In the genomic region with DNA sequence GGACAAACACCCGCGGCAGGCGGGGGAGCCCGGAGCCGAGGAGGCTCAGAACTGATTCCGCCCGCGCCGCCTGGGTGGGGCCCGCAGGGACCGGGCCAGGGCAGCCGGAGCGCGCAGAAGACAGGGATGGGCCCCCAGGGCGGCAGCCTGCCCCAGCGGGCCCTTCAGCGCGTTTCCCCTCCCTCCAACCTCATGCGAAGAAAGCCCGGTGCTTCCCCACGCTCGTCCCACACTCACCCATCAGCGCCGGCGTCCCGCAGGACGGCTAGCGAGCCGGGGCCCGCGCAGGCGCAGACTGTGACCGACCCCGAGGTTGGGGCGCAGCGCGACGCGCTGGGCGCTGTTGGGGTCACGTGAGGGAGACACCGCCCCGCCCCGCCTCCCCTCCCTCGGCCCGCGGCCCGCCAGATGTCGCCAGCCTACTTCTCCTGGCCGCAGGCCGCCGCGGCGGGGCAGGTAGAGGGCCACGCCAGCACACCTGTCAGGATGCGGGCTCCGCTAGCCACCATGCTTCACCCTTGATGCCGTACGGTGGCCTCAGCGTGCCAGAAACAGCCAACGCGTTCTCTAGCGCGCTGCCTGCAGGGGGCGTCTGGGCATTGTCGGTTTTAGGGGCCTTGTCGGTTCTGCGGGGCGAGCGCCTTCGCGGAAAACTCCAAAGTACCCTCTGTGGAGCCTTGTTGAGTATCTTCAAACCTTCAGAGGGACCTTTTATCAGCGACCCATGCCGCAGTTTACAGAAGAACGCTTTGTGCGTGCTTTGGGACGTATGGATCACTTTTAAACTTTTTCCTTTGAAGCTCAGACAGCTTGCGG, we compare ENCODE assay signal across 1 cellular context.
TF ChIP-seq lines count a peak whose summit lies in the region.

A gene with protein sequence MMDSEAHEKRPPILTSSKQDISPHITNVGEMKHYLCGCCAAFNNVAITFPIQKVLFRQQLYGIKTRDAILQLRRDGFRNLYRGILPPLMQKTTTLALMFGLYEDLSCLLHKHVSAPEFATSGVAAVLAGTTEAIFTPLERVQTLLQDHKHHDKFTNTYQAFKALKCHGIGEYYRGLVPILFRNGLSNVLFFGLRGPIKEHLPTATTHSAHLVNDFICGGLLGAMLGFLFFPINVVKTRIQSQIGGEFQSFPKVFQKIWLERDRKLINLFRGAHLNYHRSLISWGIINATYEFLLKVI (minus strand): TSS at position 297 of the 816 bp plus-strand sequence. CDS start 15,577 bp downstream, outside the sequence.

TF ChIP-seq in K562, 482 proteins besides CTCF, POLR2A, EP300 and RAD21 (continued from another document and continues in another):
- no peak for TF ChIP-seq ZNF518B (CRISPR knock-in tag; IDR thresholded peaks at IDR 0.05)
- TF ChIP-seq CHD1 (IDR thresholded peaks at IDR 0.05; ENCODE audit: low read length) = no peak
- 0 out of 2 replicates have a peak, but pooled peaks have one; percentile 86 for TF ChIP-seq RBM14 (IDR thresholded peaks at IDR 0.05; ENCODE audit: borderline replicate concordance, insufficient read depth, low read depth, low read length)
- peak; percentile 80 for TF ChIP-seq STAG1 (CRISPR knock-in tag; IDR thresholded peaks at IDR 0.05; ENCODE audit: borderline replicate concordance)
- peak in 1 of 2 experiments; percentile 95; a peak in 2 of 3 replicates for TF ChIP-seq CBX3 (IDR thresholded peaks at IDR 0.05; ENCODE audit: borderline replicate concordance in 1 of 2, low read length in 2 of 2)
- TF ChIP-seq MCM7 (IDR thresholded peaks at IDR 0.05) = peak in 1 of 2 experiments; percentile 42; a peak in 1 of 4 replicates
- TF ChIP-seq ERF (CRISPR knock-in tag; IDR thresholded peaks at IDR 0.05) = peak; percentile 62; the same call in 1 of the 2 replicates
- 0 out of 2 replicates have a peak, but pooled peaks have one; percentile 11 for TF ChIP-seq ZNF445 (CRISPR knock-in tag; IDR thresholded peaks at IDR 0.05; ENCODE audit: low read depth)
- peak; percentile 75 for TF ChIP-seq TARDBP (IDR thresholded peaks at IDR 0.05)
- TF ChIP-seq PHTF2 (CRISPR knock-in tag; IDR thresholded peaks at IDR 0.05) = no peak
- no peak for TF ChIP-seq FOXA1 (IDR thresholded peaks at IDR 0.05; ENCODE audit: borderline replicate concordance)
- no peak for TF ChIP-seq DNMT1 (IDR thresholded peaks at IDR 0.05)
- TF ChIP-seq ZNF146 (CRISPR knock-in tag; IDR thresholded peaks at IDR 0.05; ENCODE audit: unreplicated experiment) = no peak
- TF ChIP-seq POLR3A (IDR thresholded peaks at IDR 0.05; ENCODE audit: borderline replicate concordance, extremely low read depth, insufficient read depth, insufficient read length) = no peak
- TF ChIP-seq TAF9B (IDR thresholded peaks at IDR 0.05; ENCODE audit: partially characterized antibody) = no peak
- peak; percentile 94 for TF ChIP-seq RAD51 (IDR thresholded peaks at IDR 0.05; ENCODE audit: borderline replicate concordance, low read depth)
- no peak for TF ChIP-seq HNRNPK (IDR thresholded peaks at IDR 0.05; ENCODE audit: low read depth, low read length, poor library complexity, severe bottlenecking)
- no peak for TF ChIP-seq BDP1 (IDR thresholded peaks at IDR 0.05; ENCODE audit: insufficient read depth, insufficient read length)
- TF ChIP-seq TCF3 (CRISPR knock-in tag; IDR thresholded peaks at IDR 0.05) = peak; percentile 51
- no peak for TF ChIP-seq SIRT6 (IDR thresholded peaks at IDR 0.05; ENCODE audit: low read depth, low read length)
- no peak for TF ChIP-seq XRCC4 (IDR thresholded peaks at IDR 0.05; ENCODE audit: extremely low read depth, insufficient read depth, insufficient read length)
- TF ChIP-seq, protein P1, sequence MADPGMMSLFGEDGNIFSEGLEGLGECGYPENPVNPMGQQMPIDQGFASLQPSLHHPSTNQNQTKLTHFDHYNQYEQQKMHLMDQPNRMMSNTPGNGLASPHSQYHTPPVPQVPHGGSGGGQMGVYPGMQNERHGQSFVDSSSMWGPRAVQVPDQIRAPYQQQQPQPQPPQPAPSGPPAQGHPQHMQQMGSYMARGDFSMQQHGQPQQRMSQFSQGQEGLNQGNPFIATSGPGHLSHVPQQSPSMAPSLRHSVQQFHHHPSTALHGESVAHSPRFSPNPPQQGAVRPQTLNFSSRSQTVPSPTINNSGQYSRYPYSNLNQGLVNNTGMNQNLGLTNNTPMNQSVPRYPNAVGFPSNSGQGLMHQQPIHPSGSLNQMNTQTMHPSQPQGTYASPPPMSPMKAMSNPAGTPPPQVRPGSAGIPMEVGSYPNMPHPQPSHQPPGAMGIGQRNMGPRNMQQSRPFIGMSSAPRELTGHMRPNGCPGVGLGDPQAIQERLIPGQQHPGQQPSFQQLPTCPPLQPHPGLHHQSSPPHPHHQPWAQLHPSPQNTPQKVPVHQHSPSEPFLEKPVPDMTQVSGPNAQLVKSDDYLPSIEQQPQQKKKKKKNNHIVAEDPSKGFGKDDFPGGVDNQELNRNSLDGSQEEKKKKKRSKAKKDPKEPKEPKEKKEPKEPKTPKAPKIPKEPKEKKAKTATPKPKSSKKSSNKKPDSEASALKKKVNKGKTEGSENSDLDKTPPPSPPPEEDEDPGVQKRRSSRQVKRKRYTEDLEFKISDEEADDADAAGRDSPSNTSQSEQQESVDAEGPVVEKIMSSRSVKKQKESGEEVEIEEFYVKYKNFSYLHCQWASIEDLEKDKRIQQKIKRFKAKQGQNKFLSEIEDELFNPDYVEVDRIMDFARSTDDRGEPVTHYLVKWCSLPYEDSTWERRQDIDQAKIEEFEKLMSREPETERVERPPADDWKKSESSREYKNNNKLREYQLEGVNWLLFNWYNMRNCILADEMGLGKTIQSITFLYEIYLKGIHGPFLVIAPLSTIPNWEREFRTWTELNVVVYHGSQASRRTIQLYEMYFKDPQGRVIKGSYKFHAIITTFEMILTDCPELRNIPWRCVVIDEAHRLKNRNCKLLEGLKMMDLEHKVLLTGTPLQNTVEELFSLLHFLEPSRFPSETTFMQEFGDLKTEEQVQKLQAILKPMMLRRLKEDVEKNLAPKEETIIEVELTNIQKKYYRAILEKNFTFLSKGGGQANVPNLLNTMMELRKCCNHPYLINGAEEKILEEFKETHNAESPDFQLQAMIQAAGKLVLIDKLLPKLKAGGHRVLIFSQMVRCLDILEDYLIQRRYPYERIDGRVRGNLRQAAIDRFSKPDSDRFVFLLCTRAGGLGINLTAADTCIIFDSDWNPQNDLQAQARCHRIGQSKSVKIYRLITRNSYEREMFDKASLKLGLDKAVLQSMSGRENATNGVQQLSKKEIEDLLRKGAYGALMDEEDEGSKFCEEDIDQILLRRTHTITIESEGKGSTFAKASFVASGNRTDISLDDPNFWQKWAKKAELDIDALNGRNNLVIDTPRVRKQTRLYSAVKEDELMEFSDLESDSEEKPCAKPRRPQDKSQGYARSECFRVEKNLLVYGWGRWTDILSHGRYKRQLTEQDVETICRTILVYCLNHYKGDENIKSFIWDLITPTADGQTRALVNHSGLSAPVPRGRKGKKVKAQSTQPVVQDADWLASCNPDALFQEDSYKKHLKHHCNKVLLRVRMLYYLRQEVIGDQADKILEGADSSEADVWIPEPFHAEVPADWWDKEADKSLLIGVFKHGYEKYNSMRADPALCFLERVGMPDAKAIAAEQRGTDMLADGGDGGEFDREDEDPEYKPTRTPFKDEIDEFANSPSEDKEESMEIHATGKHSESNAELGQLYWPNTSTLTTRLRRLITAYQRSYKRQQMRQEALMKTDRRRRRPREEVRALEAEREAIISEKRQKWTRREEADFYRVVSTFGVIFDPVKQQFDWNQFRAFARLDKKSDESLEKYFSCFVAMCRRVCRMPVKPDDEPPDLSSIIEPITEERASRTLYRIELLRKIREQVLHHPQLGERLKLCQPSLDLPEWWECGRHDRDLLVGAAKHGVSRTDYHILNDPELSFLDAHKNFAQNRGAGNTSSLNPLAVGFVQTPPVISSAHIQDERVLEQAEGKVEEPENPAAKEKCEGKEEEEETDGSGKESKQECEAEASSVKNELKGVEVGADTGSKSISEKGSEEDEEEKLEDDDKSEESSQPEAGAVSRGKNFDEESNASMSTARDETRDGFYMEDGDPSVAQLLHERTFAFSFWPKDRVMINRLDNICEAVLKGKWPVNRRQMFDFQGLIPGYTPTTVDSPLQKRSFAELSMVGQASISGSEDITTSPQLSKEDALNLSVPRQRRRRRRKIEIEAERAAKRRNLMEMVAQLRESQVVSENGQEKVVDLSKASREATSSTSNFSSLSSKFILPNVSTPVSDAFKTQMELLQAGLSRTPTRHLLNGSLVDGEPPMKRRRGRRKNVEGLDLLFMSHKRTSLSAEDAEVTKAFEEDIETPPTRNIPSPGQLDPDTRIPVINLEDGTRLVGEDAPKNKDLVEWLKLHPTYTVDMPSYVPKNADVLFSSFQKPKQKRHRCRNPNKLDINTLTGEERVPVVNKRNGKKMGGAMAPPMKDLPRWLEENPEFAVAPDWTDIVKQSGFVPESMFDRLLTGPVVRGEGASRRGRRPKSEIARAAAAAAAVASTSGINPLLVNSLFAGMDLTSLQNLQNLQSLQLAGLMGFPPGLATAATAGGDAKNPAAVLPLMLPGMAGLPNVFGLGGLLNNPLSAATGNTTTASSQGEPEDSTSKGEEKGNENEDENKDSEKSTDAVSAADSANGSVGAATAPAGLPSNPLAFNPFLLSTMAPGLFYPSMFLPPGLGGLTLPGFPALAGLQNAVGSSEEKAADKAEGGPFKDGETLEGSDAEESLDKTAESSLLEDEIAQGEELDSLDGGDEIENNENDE (IDR thresholded peaks at IDR 0.05; ENCODE audit: low read depth, low read length) = peak; percentile 73
- TF ChIP-seq HMGXB4 (CRISPR knock-in tag; IDR thresholded peaks at IDR 0.05) = peak; percentile 92
- TF ChIP-seq CBX1 (IDR thresholded peaks at IDR 0.05; ENCODE audit: low read depth) = peak; percentile 89
- peak; percentile 78 for TF ChIP-seq GMEB1 (CRISPR knock-in tag; IDR thresholded peaks at IDR 0.05)
- peak; percentile 83 for TF ChIP-seq SMAD1 (IDR thresholded peaks at IDR 0.05; ENCODE audit: low read depth, low read length, partially characterized antibody)
- TF ChIP-seq RBM17 (IDR thresholded peaks at IDR 0.05; ENCODE audit: borderline replicate concordance, low read depth, low read length) = no peak
- TF ChIP-seq MAZ (CRISPR knock-in tag; conservative IDR thresholded peaks at IDR 0.05 in 1 of 2, IDR thresholded peaks at IDR 0.05 in 1 of 2) = peak in 1 of 2 experiments; percentile 97
- TF ChIP-seq ZBTB12 (CRISPR knock-in tag; IDR thresholded peaks at IDR 0.05) = peak; percentile 79
- TF ChIP-seq KDM5B (IDR thresholded peaks at IDR 0.05; ENCODE audit: insufficient replicate concordance, low read depth, low read length) = peak; percentile 83
- TF ChIP-seq PRMT5 (CRISPR knock-in tag; IDR thresholded peaks at IDR 0.05) = no peak
- no peak for TF ChIP-seq ZNF184 (CRISPR knock-in tag; IDR thresholded peaks at IDR 0.05)
- no peak for TF ChIP-seq KLF10 (CRISPR knock-in tag; IDR thresholded peaks at IDR 0.05)
